Comparison of ENCODE assay signal across 1 cellular context in the genomic region with DNA sequence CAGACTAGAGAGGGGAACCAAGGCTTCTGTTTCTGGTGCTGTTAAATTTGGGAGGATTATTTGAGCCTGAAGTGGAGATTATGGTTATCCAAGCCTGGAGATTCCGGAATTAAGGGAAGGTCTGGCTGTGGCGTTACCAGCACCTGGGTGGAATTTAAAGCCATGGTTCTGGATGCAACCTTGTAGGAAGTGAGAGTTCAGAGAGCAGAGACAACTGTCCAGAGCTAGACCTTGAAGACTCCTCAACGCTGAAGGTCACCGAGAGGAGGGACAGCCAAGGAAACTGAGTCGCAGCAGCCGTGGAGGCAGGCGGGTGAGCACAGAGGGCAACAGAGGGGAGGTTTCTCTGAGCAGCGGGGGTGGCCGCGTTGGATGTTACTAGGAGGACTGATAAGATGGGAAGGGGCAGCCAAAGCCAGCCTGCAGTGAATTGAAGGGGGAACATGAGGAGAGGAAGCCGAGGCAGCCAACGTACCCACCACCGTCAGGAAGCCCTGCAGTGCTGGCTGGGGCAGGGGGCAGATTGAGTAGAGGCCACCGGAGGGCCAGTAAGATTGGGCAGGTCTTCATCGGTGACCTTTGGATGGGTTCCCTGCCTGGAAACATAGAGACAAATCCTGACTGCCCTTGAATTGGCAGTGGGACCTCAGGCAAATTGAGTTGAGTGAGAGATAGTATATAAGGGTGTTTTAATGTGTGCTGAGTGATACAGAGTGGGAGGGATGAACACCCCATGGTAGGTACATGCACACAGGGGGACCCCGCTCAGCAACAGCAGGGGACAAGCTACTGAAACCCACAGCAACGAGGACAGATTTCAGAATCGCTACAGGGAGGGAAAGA.
A peak's percentile ranks its signal among the peaks of the same experiment; 100 is the strongest.
TF ChIP-seq lines count a peak whose summit lies in the region.

No MANE protein-coding gene starts in this region.

TF ChIP-seq in HepG2, 621 proteins besides CTCF, POLR2A, EP300 and RAD21 (continued from another document and continues in another):
- no peak for TF ChIP-seq ZNF530 (CRISPR knock-in tag; IDR thresholded peaks at IDR 0.05; ENCODE audit: low read depth)
- no peak for TF ChIP-seq CREM (IDR thresholded peaks at IDR 0.05)
- no peak for TF ChIP-seq CREM (CRISPR knock-in tag; IDR thresholded peaks at IDR 0.05)
- no peak for TF ChIP-seq RERE (CRISPR knock-in tag; IDR thresholded peaks at IDR 0.05; ENCODE audit: low read depth)
- TF ChIP-seq ZNF121 (CRISPR knock-in tag; IDR thresholded peaks at IDR 0.05) = 0 out of 2 replicates have a peak, but pooled peaks have one; percentile 19
- no peak for TF ChIP-seq SNAI1 (CRISPR knock-in tag; IDR thresholded peaks at IDR 0.05; ENCODE audit: borderline replicate concordance)
- no peak for TF ChIP-seq ARID3A (IDR thresholded peaks at IDR 0.05; ENCODE audit: low read depth, low read length)
- TF ChIP-seq ZC3H13 (CRISPR knock-in tag; IDR thresholded peaks at IDR 0.05) = peak; percentile 49; the same call in 1 of the 2 replicates
- TF ChIP-seq ZNF777 (CRISPR knock-in tag; IDR thresholded peaks at IDR 0.05) = no peak
- TF ChIP-seq SPEN (CRISPR knock-in tag; IDR thresholded peaks at IDR 0.05; ENCODE audit: low read depth) = no peak
- no peak; the same call in 1 of the 2 replicates for TF ChIP-seq ZNF713 (CRISPR knock-in tag; IDR thresholded peaks at IDR 0.05)
- no peak for TF ChIP-seq MLLT10 (CRISPR knock-in tag; IDR thresholded peaks at IDR 0.05)
- no peak for TF ChIP-seq SMARCC2 (IDR thresholded peaks at IDR 0.05)
- no peak for TF ChIP-seq ZSCAN5A (CRISPR knock-in tag; IDR thresholded peaks at IDR 0.05; ENCODE audit: borderline replicate concordance)
- no peak; the same call in 1 of the 2 replicates for TF ChIP-seq BORCS8-MEF2B (CRISPR knock-in tag; IDR thresholded peaks at IDR 0.05)
- no peak for TF ChIP-seq ZFYVE20 (CRISPR knock-in tag; IDR thresholded peaks at IDR 0.05; ENCODE audit: borderline replicate concordance, low read depth)
- no peak for TF ChIP-seq ZNF75D (CRISPR knock-in tag; IDR thresholded peaks at IDR 0.05; ENCODE audit: borderline replicate concordance)
- TF ChIP-seq ZNF232 (CRISPR knock-in tag; IDR thresholded peaks at IDR 0.05; ENCODE audit: borderline replicate concordance) = no peak
- TF ChIP-seq ZNF816 (CRISPR knock-in tag; IDR thresholded peaks at IDR 0.05; ENCODE audit: borderline replicate concordance) = no peak
- no peak for TF ChIP-seq SRSF4 (IDR thresholded peaks at IDR 0.05; ENCODE audit: low read depth, low read length, poor library complexity, severe bottlenecking)
- TF ChIP-seq MYC (CRISPR knock-in tag; IDR thresholded peaks at IDR 0.05; ENCODE audit: borderline replicate concordance) = no peak; the same call in 1 of the 2 replicates
- TF ChIP-seq SMC3 (IDR thresholded peaks at IDR 0.05; ENCODE audit: low read length) = no peak
- TF ChIP-seq HNF1A (IDR thresholded peaks at IDR 0.05; ENCODE audit: low read depth) = no peak
- 0 out of 2 replicates have a peak, but pooled peaks have one; percentile 52 for TF ChIP-seq HNF1A (CRISPR knock-in tag; IDR thresholded peaks at IDR 0.05; ENCODE audit: borderline replicate concordance)
- no peak for TF ChIP-seq ZNF670 (CRISPR knock-in tag; IDR thresholded peaks at IDR 0.05; ENCODE audit: borderline replicate concordance)
- TF ChIP-seq ARNTL (CRISPR knock-in tag; IDR thresholded peaks at IDR 0.05) = no peak; the same call in 1 of the 2 replicates
- TF ChIP-seq DPF2 (CRISPR knock-in tag; IDR thresholded peaks at IDR 0.05; ENCODE audit: borderline replicate concordance, low read depth) = no peak
- TF ChIP-seq, protein P1, sequence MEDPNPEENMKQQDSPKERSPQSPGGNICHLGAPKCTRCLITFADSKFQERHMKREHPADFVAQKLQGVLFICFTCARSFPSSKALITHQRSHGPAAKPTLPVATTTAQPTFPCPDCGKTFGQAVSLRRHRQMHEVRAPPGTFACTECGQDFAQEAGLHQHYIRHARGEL (CRISPR knock-in tag; IDR thresholded peaks at IDR 0.05) = 0 out of 2 replicates have a peak, but pooled peaks have one; percentile 19
- peak; percentile 8; the same call in 1 of the 2 replicates for TF ChIP-seq ZNF614 (CRISPR knock-in tag; IDR thresholded peaks at IDR 0.05; ENCODE audit: borderline replicate concordance)
- TF ChIP-seq, protein P2, sequence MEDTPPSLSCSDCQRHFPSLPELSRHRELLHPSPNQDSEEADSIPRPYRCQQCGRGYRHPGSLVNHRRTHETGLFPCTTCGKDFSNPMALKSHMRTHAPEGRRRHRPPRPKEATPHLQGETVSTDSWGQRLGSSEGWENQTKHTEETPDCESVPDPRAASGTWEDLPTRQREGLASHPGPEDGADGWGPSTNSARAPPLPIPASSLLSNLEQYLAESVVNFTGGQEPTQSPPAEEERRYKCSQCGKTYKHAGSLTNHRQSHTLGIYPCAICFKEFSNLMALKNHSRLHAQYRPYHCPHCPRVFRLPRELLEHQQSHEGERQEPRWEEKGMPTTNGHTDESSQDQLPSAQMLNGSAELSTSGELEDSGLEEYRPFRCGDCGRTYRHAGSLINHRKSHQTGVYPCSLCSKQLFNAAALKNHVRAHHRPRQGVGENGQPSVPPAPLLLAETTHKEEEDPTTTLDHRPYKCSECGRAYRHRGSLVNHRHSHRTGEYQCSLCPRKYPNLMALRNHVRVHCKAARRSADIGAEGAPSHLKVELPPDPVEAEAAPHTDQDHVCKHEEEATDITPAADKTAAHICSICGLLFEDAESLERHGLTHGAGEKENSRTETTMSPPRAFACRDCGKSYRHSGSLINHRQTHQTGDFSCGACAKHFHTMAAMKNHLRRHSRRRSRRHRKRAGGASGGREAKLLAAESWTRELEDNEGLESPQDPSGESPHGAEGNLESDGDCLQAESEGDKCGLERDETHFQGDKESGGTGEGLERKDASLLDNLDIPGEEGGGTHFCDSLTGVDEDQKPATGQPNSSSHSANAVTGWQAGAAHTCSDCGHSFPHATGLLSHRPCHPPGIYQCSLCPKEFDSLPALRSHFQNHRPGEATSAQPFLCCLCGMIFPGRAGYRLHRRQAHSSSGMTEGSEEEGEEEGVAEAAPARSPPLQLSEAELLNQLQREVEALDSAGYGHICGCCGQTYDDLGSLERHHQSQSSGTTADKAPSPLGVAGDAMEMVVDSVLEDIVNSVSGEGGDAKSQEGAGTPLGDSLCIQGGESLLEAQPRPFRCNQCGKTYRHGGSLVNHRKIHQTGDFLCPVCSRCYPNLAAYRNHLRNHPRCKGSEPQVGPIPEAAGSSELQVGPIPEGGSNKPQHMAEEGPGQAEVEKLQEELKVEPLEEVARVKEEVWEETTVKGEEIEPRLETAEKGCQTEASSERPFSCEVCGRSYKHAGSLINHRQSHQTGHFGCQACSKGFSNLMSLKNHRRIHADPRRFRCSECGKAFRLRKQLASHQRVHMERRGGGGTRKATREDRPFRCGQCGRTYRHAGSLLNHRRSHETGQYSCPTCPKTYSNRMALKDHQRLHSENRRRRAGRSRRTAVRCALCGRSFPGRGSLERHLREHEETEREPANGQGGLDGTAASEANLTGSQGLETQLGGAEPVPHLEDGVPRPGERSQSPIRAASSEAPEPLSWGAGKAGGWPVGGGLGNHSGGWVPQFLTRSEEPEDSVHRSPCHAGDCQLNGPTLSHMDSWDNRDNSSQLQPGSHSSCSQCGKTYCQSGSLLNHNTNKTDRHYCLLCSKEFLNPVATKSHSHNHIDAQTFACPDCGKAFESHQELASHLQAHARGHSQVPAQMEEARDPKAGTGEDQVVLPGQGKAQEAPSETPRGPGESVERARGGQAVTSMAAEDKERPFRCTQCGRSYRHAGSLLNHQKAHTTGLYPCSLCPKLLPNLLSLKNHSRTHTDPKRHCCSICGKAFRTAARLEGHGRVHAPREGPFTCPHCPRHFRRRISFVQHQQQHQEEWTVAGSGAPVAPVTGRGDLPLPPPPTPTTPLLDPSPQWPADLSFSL (CRISPR knock-in tag; IDR thresholded peaks at IDR 0.05) = no peak; the same call in 1 of the 2 replicates
- TF ChIP-seq NCOR1 (IDR thresholded peaks at IDR 0.05; ENCODE audit: borderline replicate concordance, low read length) = no peak
- no peak for TF ChIP-seq FLYWCH1 (CRISPR knock-in tag; IDR thresholded peaks at IDR 0.05)
- no peak for TF ChIP-seq TEAD3 (CRISPR knock-in tag; optimal IDR thresholded peaks at IDR 0.05; ENCODE audit: borderline replicate concordance)
- no peak for TF ChIP-seq ZNF674 (CRISPR knock-in tag; IDR thresholded peaks at IDR 0.05; ENCODE audit: low read depth)
- no peak for TF ChIP-seq ZNF598 (CRISPR knock-in tag; IDR thresholded peaks at IDR 0.05; ENCODE audit: borderline replicate concordance)
- TF ChIP-seq KDM1A (CRISPR knock-in tag; IDR thresholded peaks at IDR 0.05) = no peak
- TF ChIP-seq ZNF572 (CRISPR knock-in tag; IDR thresholded peaks at IDR 0.05) = no peak; the same call in 1 of the 2 replicates
- no peak for TF ChIP-seq HOXA7 (CRISPR knock-in tag; IDR thresholded peaks at IDR 0.05)
